In genomic region chr10:23314835-23315239, GRCh38 we compare ENCODE assay signal across 9 cellular contexts. TPM values are rescaled to one million over a fixed set of nuclear protein-coding genes. Genes with fewer than 3 reads are reported as not detected.
DNase-seq lines count a peak whose midpoint lies in the region; ATAC-seq and TF ChIP-seq lines count a peak whose summit lies in the region.
"Had no signal": no experiment of that assay in that cellular context is flagged by ENCODE, and none has a peak within 500 bp of the region (broad histone marks: within the 10 kb centered on the region; RNA-seq: fewer than 3 reads in every experiment).

No MANE protein-coding gene starts in this region.

- no peaks in the 10 kb centered on the region for H3K36me3 ChIP-seq in parathyroid adenoma (ENCODE audit: control insufficient read depth, insufficient read depth, low read length)

- no peaks in the 10 kb centered on the region for H3K79me2 ChIP-seq in parathyroid adenoma

- peak; percentile 74 for TF ChIP-seq CTCF in parathyroid adenoma (IDR thresholded peaks at IDR 0.05)

- peak; percentile 66 for DNase-seq in NCI-H1436 (lab: John Stamatoyannopoulos, UW)
- DNase-seq in NCI-H1436 treated with DMSO at 0.1 percent for 48 hours (lab: John Stamatoyannopoulos, UW), result no peak
- peak; percentile 30 for DNase-seq in HEK293T (ENCODE audit: extremely low spot score)
- DNase-seq in NCI-H526 (lab: John Stamatoyannopoulos, UW), result peak; percentile 0 to 59
- peak; percentile 38 for DNase-seq in activated T-cell treated with anti-CD3 and anti-CD28 coated beads, Interleukin-2, amount 50 U/mL, for 4 hours
- DNase-seq in foreskin melanocyte, result peak; percentile 61

- H3K9me3 Mint-ChIP-seq in activated T-cell treated with anti-CD3 and anti-CD28 coated beads, Interleukin-2, amount 50 U/mL, for 4 hours, result no peaks in the 10 kb centered on the region
- H3K9me3 Mint-ChIP-seq: dendritic cell treated with granulocyte-macrophage colony-stimulating factor and Interleukin-4, amounts not matched to agents 40 ng/mL and 50 ng/mL, for 4 days had no signal

- ATAC-seq in activated T-cell treated with anti-CD3 and anti-CD28 coated beads, Interleukin-2, amount 50 U/mL, for 4 hours, result peak in 1 of 2 donors; percentile 40
- no peak for ATAC-seq in GM21423 (IDR thresholded peaks at IDR 0.05; ENCODE audit: unreplicated experiment)

- no peaks in the 10 kb centered on the region for H3K27me3 ChIP-seq in parathyroid adenoma (ENCODE audit: control insufficient read depth, insufficient read depth, low read length)

- CTCF ChIA-PET in HEK293T (lab: Yijun Ruan, JAX), result interaction anchor here (0.6 to 2.5 kb wide), 7 partner anchors 45 to 271 kb away, joined by 3 to 10 read pairs (median 3); no protein-coding TSS in a partner anchor

- no peaks in the 10 kb centered on the region for H3K4me1 Mint-ChIP-seq in activated T-cell treated with anti-CD3 and anti-CD28 coated beads, Interleukin-2, amount 50 U/mL, for 4 hours (ENCODE audit: low read depth)

- H3K4me3 Mint-ChIP-seq in activated T-cell treated with anti-CD3 and anti-CD28 coated beads, Interleukin-2, amount 50 U/mL, for 4 hours, result no peak overlapping the region
- H3K4me3 Mint-ChIP-seq: dendritic cell treated with granulocyte-macrophage colony-stimulating factor and Interleukin-4, amounts not matched to agents 40 ng/mL and 50 ng/mL, for 4 days had no signal

- no peak overlapping the region for H2AFZ ChIP-seq in parathyroid adenoma

- no peaks in the 10 kb centered on the region for H3K4me1 ChIP-seq in parathyroid adenoma

- no peaks in the 10 kb centered on the region for H3K9me3 ChIP-seq in parathyroid adenoma (ENCODE audit: control insufficient read depth, low read length)

- H3K4me2 ChIP-seq in parathyroid adenoma (ENCODE audit: low read length), result no peak overlapping the region

- no peak overlapping the region for H3K27ac ChIP-seq in parathyroid adenoma

- no peak overlapping the region for H3K9ac ChIP-seq in parathyroid adenoma

- POLR2A ChIA-PET in HEK293T (lab: Yijun Ruan, JAX), result no interaction called here

- H3K36me3 Mint-ChIP-seq in activated T-cell treated with anti-CD3 and anti-CD28 coated beads, Interleukin-2, amount 50 U/mL, for 4 hours (ENCODE audit: insufficient read depth), result no peaks in the 10 kb centered on the region

- H3K4me3 ChIP-seq in parathyroid adenoma (ENCODE audit: low read depth, low read length), result no peak overlapping the region

- H3K27me3 Mint-ChIP-seq in activated T-cell treated with anti-CD3 and anti-CD28 coated beads, Interleukin-2, amount 50 U/mL, for 4 hours (ENCODE audit: low read depth), result peaks cover 2% of the 10 kb centered on the region

TF ChIP-seq in HEK293T, 16 proteins besides CTCF, POLR2A, EP300 and RAD21:
- TF ChIP-seq BHLHE40 (IDR thresholded peaks at IDR 0.05; ENCODE audit: borderline replicate concordance), result no peak
- TF ChIP-seq ELF4 (IDR thresholded peaks at IDR 0.05), result no peak
- TF ChIP-seq HDGF (IDR thresholded peaks at IDR 0.05; ENCODE audit: borderline replicate concordance), result no peak
- TF ChIP-seq CTBP1 (IDR thresholded peaks at IDR 0.05; ENCODE audit: borderline replicate concordance), result no peak
- no peak for TF ChIP-seq FOXK2 (IDR thresholded peaks at IDR 0.05)
- no peak for TF ChIP-seq FOXM1 (IDR thresholded peaks at IDR 0.05; ENCODE audit: borderline replicate concordance)
- no peak for TF ChIP-seq SP1 (IDR thresholded peaks at IDR 0.05)
- TF ChIP-seq ZNF384 (IDR thresholded peaks at IDR 0.05), result peak; percentile 83
- no peak for TF ChIP-seq ARNT (IDR thresholded peaks at IDR 0.05)

RNA-seq across cellular contexts. Expression of gene C10orf67, which starts 29.8 kb away (rescaled TPM):
- 1 to 10 TPM in 1 of 3 donors, under 1 TPM in 2; 0.42 to 1.1 (median 0.73) TPM for total RNA-seq in activated T-cell treated with anti-CD3 and anti-CD28 coated beads, Interleukin-2, amount 50 U/mL, for 4 hours
